Comparison of ENCODE assay signal across 7 cellular contexts in genomic region chr3:130850044-130850797, GRCh38. TPM values are rescaled to one million over a fixed set of nuclear protein-coding genes. Genes with fewer than 3 reads are reported as not detected.
DNase-seq lines count a peak whose midpoint lies in the region; ATAC-seq and TF ChIP-seq lines count a peak whose summit lies in the region.

No MANE protein-coding gene starts in this region.

- TF ChIP-seq CTCF in fibroblast of the aortic adventitia (IDR thresholded peaks at IDR 0.05; ENCODE audit: insufficient read depth, low read length) (no peak), smooth muscle cell (IDR thresholded peaks at IDR 0.05; ENCODE audit: borderline replicate concordance, insufficient read depth, poor library complexity, severe bottlenecking) (no peak)

- H2AFZ ChIP-seq in smooth muscle cell (ENCODE audit: low read depth) = no peak overlapping the region

- peak overlapping the region; percentile 76 for H3K27ac ChIP-seq in smooth muscle cell (ENCODE audit: low read depth)

- peak overlapping the region; percentile 71 for H3K9ac ChIP-seq in smooth muscle cell (ENCODE audit: low read depth)

- H3K4me1 ChIP-seq in smooth muscle cell (ENCODE audit: low read depth) = peaks cover 8% of the 10 kb centered on the region

- peak overlapping the region; percentile 69 for H3K4me2 ChIP-seq in smooth muscle cell

- ATAC-seq in GM18858 (IDR thresholded peaks at IDR 0.05; ENCODE audit: unreplicated experiment) (peak; percentile 81), HG02840 (IDR thresholded peaks at IDR 0.05; ENCODE audit: low FRiP score, unreplicated experiment) (peak; percentile 69)

- no peak overlapping the region for H3K4me3 ChIP-seq in fibroblast of the aortic adventitia (ENCODE audit: low read depth, low read length)
- H3K4me3 ChIP-seq in smooth muscle cell = no peak overlapping the region

- H3F3A ChIP-seq in smooth muscle cell (ENCODE audit: low read depth) = peaks cover 4% of the 10 kb centered on the region

- H3K79me2 ChIP-seq in smooth muscle cell (ENCODE audit: low read depth) = no peaks in the 10 kb centered on the region

- H3K9me3 ChIP-seq in smooth muscle cell (replicated peaks; ENCODE audit: low read depth) = no peaks in the 10 kb centered on the region

- H3K36me3 ChIP-seq in smooth muscle cell (ENCODE audit: low read depth) = no peaks in the 10 kb centered on the region

- 3% methylated on average over 8 of the region's 8 CpGs for WGBS in smooth muscle cell (ENCODE audit: low lambda C conversion rate)

- in situ Hi-C loops in ACHN (cut with HindIII; ENCODE audit: low pct_ligation_motif_present, low pct_unique_long_range_greater_than_20kb, low sequenced_read_pairs) = no loop called here

- peak; percentile 58 for DNase-seq in NCI-H146 treated with DMSO at 0.1 percent for 48 hours (lab: John Stamatoyannopoulos, UW; ENCODE audit: unreplicated experiment)
- DNase-seq in activated CD4-positive, alpha-beta T cell treated with anti-CD3 and anti-CD28 coated beads, Interleukin-2, amount 50 U/mL, for 4 hours = peak; percentile 31 to 39
- peak; percentile 98 for DNase-seq in fibroblast of the aortic adventitia (ENCODE audit: low read depth)
- no peak for DNase-seq in smooth muscle cell (lab: John Stamatoyannopoulos, UW; ENCODE audit: unreplicated experiment)
- no peak for DNase-seq in ACHN

- H4K20me1 ChIP-seq in smooth muscle cell (ENCODE audit: low read depth) = no peaks in the 10 kb centered on the region

- peaks cover 28% of the 10 kb centered on the region for H3K27me3 ChIP-seq in smooth muscle cell (ENCODE audit: low read depth)

RNA-seq across cellular contexts. Expression of gene ATP2C1, which starts 43.7 kb away (rescaled TPM):
- 73.2 and 106 TPM in 2 replicates for total RNA-seq in fibroblast of the aortic adventitia (ENCODE audit: low replicate concordance)
- total RNA-seq in smooth muscle cell = 85.9 and 118 TPM in 2 replicates
- 36.0 and 43.2 TPM in 2 replicates for polyA plus RNA-seq in smooth muscle cell

Comparison
In these comparisons a context has a peak if more than half of its experiments do, and no peak if none do; other contexts are left out.
1. DNase-seq: peak in NCI-H146 treated with DMSO at 0.1 percent for 48 hours (single experiment), activated CD4-positive, alpha-beta T cell treated with anti-CD3 and anti-CD28 coated beads, Interleukin-2, amount 50 U/mL, for 4 hours (2 of 2) and fibroblast of the aortic adventitia (single experiment); none in smooth muscle cell (single experiment) and ACHN (single experiment).